ENCODE assay signal across 8 cellular contexts in the genomic region with DNA sequence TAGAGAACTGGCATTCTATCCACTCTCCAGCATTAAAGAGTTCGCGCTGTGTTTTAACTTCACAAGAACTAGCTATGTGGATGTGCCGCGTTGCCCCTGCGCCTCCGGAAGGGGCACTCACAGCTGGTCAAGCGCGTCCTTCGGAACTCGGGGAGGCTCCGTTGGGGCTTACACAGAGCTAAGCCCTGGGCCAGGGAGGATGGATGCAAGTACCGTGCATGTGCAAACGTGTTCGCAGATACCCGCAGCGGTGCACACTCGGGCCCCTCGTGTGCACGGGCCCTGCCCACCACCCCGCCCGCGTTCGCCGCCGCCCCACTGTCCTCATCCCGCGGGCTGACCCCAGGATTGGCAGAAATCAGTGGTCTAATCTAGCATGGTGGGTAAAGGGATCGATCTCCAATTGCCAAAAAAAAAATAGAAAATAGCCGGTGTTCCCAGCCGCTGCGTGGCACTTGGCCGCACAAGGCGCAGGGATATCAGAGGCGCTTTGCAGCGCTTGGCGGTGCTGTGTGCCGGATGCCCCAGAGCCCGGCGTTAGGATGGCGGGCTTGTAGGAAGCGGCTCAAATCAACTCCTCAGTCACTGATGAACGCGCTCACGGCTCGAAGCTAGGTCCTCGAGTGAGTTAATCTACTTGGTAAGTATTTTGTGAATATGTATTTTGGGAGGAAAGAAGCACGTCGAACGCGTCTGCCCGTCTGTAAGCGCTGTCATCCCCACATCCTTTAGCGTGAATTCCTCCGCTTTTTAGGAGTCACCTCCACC. TPM values are rescaled to one million over a fixed set of nuclear protein-coding genes. Genes with fewer than 3 reads are reported as not detected.
DNase-seq lines count a peak whose midpoint lies in the region; ATAC-seq and TF ChIP-seq lines count a peak whose summit lies in the region.

No MANE protein-coding gene starts in this region.

- WGBS in sigmoid colon, 2 donors, result 2 to 9% methylated on average over 54 of the region's 54 CpGs

- H3K36me3 ChIP-seq in sigmoid colon, result no peaks in the 10 kb centered on the region

- peaks cover 68% of the 10 kb centered on the region for H3K27me3 Mint-ChIP-seq in activated T-helper 2 cell treated with anti-CD3 and anti-CD28 coated beads, Interferon-gamma antibody, Interleukin-2, Interleukin-4, amounts not matched to agents 10 μg/mL and 5 μg/mL and 100 μg/mL, durations not matched to agents 14 hours and 24 hours and 36 hours (ENCODE audit: low read depth)

- DNase-seq in Right ventricle myocardium superior (no peak), Right ventricle myocardium inferior (ENCODE audit: missing footprints) (no peak), hypothalamus (lab: John Stamatoyannopoulos, UW) (peak in 47 of 51 donors; percentile 6 to 88 (median 53)), sigmoid colon (peak; percentile 67), LoVo (ENCODE audit: low spot score) (no peak)
- no peak for DNase-seq in activated T-helper 2 cell treated with anti-CD3 and anti-CD28 coated beads, Interferon-gamma antibody, Interleukin-2, Interleukin-4, amounts not matched to agents 10 μg/mL and 5 μg/mL and 100 μg/mL, durations not matched to agents 14 hours and 24 hours and 36 hours (ENCODE audit: low spot score)

- H3K4me3 Mint-ChIP-seq in activated T-helper 2 cell treated with anti-CD3 and anti-CD28 coated beads, Interferon-gamma antibody, Interleukin-2, Interleukin-4, amounts not matched to agents 10 μg/mL and 5 μg/mL and 100 μg/mL, durations not matched to agents 14 hours and 24 hours and 36 hours (ENCODE audit: low read depth), result no peak overlapping the region

- TF ChIP-seq POLR2A in sigmoid colon (IDR thresholded peaks at IDR 0.05), result no peak

- no peak for TF ChIP-seq CTCF in sigmoid colon (IDR thresholded peaks at IDR 0.05)

- H3K36me3 Mint-ChIP-seq in activated T-helper 2 cell treated with anti-CD3 and anti-CD28 coated beads, Interferon-gamma antibody, Interleukin-2, Interleukin-4, amounts not matched to agents 10 μg/mL and 5 μg/mL and 100 μg/mL, durations not matched to agents 14 hours and 24 hours and 36 hours (ENCODE audit: low read depth), result no peaks in the 10 kb centered on the region

- H3K4me1 ChIP-seq in sigmoid colon, result peaks cover 0 to 71% (median 60%) of the 10 kb centered on the region in 4 donors

- TF ChIP-seq EP300 in sigmoid colon (IDR thresholded peaks at IDR 0.05), result no peak

- ATAC-seq in Right ventricle myocardium superior (ENCODE audit: poor library complexity) (peak; percentile 55), Right ventricle myocardium inferior (no peak), HG02885 (IDR thresholded peaks at IDR 0.05; ENCODE audit: poor library complexity, unreplicated experiment) (no peak), GM21360 (IDR thresholded peaks at IDR 0.05; ENCODE audit: unreplicated experiment) (no peak)

- H3K4me3 ChIP-seq in sigmoid colon, result peak overlapping the region; percentile 32 to 55 (median 44)

- no peaks in the 10 kb centered on the region for H3K9me3 Mint-ChIP-seq in activated T-helper 2 cell treated with anti-CD3 and anti-CD28 coated beads, Interferon-gamma antibody, Interleukin-2, Interleukin-4, amounts not matched to agents 10 μg/mL and 5 μg/mL and 100 μg/mL, durations not matched to agents 14 hours and 24 hours and 36 hours

- peaks cover 16 to 38% (median 21%) of the 10 kb centered on the region in 3 donors for H3K27me3 ChIP-seq in sigmoid colon

- H3K27ac Mint-ChIP-seq in activated T-helper 2 cell treated with anti-CD3 and anti-CD28 coated beads, Interferon-gamma antibody, Interleukin-2, Interleukin-4, amounts not matched to agents 10 μg/mL and 5 μg/mL and 100 μg/mL, durations not matched to agents 14 hours and 24 hours and 36 hours, result peak overlapping the region; percentile 22

- H3K9me3 ChIP-seq in sigmoid colon, result no peaks in the 10 kb centered on the region

- no peak overlapping the region for H3K27ac ChIP-seq in sigmoid colon

- intact Hi-C loops in Right ventricle myocardium superior (cut with DNase I), result no loop called here
- intact Hi-C loops in Right ventricle myocardium inferior (cut with DNase I), result no loop called here
- intact Hi-C loops in activated T-helper 2 cell treated with anti-CD3 and anti-CD28 coated beads, Interferon-gamma antibody, Interleukin-2, Interleukin-4, amounts not matched to agents 10 μg/mL and 5 μg/mL and 100 μg/mL, durations not matched to agents 14 hours and 24 hours and 36 hours (cut with micrococcal nuclease), result no loop called here
- intact Hi-C loops in sigmoid colon (cut with DNase I), result loop anchor here (10.0 kb wide), 1 partner anchor 337 kb away; no protein-coding TSS in a partner anchor

- peaks cover 17% of the 10 kb centered on the region for H3K4me1 Mint-ChIP-seq in activated T-helper 2 cell treated with anti-CD3 and anti-CD28 coated beads, Interferon-gamma antibody, Interleukin-2, Interleukin-4, amounts not matched to agents 10 μg/mL and 5 μg/mL and 100 μg/mL, durations not matched to agents 14 hours and 24 hours and 36 hours (ENCODE audit: low read depth)

RNA-seq across cellular contexts. Expression of a gene that starts 1.0 kb away (rescaled TPM):
- 0.08 TPM for total RNA-seq in Right ventricle myocardium superior
- 0.03 TPM for total RNA-seq in Right ventricle myocardium inferior
- 0.09 TPM in 1 of 2 replicates, not detected in the other for total RNA-seq in activated T-helper 2 cell treated with anti-CD3 and anti-CD28 coated beads, Interferon-gamma antibody, Interleukin-2, Interleukin-4, amounts not matched to agents 10 μg/mL and 5 μg/mL and 100 μg/mL, durations not matched to agents 14 hours and 24 hours and 36 hours
- 1 to 10 TPM in 3 of 4 donors, under 1 TPM in 1; 0.49 to 1.9 (median 1.4) TPM for total RNA-seq in sigmoid colon
- under 1 TPM in 2 of 3 donors, not detected in 1; under 0.01 to 0.34 TPM for polyA plus RNA-seq in sigmoid colon

Comparison
In these comparisons a context has a peak if more than half of its experiments do, and no peak if none do; other contexts are left out.
1. DNase-seq: peak in hypothalamus (47 of 51) and sigmoid colon (single experiment); none in Right ventricle myocardium superior (single experiment), Right ventricle myocardium inferior (single experiment), activated T-helper 2 cell treated with anti-CD3 and anti-CD28 coated beads, Interferon-gamma antibody, Interleukin-2, Interleukin-4, amounts not matched to agents 10 μg/mL and 5 μg/mL and 100 μg/mL, durations not matched to agents 14 hours and 24 hours and 36 hours (single experiment) and LoVo (single experiment).